ENCODE assay signal across 29 cellular contexts in genomic region chrX:109186939-109187338, GRCh38.
"Had no signal": no experiment of that assay in that cellular context is flagged by ENCODE, and none has a peak within 500 bp of the region (broad histone marks: within the 10 kb centered on the region; RNA-seq: fewer than 3 reads in every experiment).

No MANE protein-coding gene starts in this region.

- H2AFZ ChIP-seq: hepatocyte had no signal

- H3K36me3 ChIP-seq: adrenal gland, esophagus squamous epithelium, gastroesophageal sphincter, heart right ventricle, WERI-Rb-1 had no signal

- DNase-seq: activated B cell treated with CpG ODN at 0.5 μM for 24 hours; activated CD4-positive, alpha-beta T cell treated with anti-CD3 and anti-CD28 coated beads for 48 hours; activated CD4-positive, alpha-beta T cell treated with anti-CD3 and anti-CD28 coated beads, Interleukin-2, amount 50 U/mL, for 1 hour; activated CD4-positive, alpha-beta T cell treated with anti-CD3 and anti-CD28 coated beads, Interleukin-2, amount 50 U/mL, for 48 hours; activated CD8-positive, alpha-beta memory T cell treated with anti-CD3 and anti-CD28 coated beads for 24 hours; activated CD8-positive, alpha-beta T cell treated with anti-CD3 and anti-CD28 coated beads for 36 hours; activated effector memory CD4-positive, alpha-beta T cell treated with Interleukin-2 at 50 U/mL for 16 hours; activated gamma-delta T cell treated with Interleukin-2 at 50 U/mL for 16 hours; activated naive CD4-positive, alpha-beta T cell treated with Interleukin-2 at 50 U/mL for 16 hours; activated naive CD8-positive, alpha-beta T cell treated with anti-CD3 and anti-CD28 coated beads for 36 hours; activated naive CD8-positive, alpha-beta T cell treated with anti-CD3 and anti-CD28 coated beads, Interleukin-2, amount 50 U/mL, for 24 hours; activated T-cell treated with anti-CD3 and anti-CD28 coated beads, Interleukin-2, amount 50 U/mL, for 4 hours; adrenal gland; amygdala; aorta; body of pancreas; caudate nucleus; effector CD8-positive, alpha-beta T cell; esophagus squamous epithelium; foreskin melanocyte; heart right ventricle; T1000; WERI-Rb-1 had no signal

- H3K4me2 ChIP-seq: hepatocyte had no signal

- H3K4me3 ChIP-seq: adrenal gland, body of pancreas, esophagus squamous epithelium, gastroesophageal sphincter, heart right ventricle, hepatocyte had no signal

- FAIRE-seq: colon, endometrium, endothelial cell of umbilical vein had no signal

- H3K27me3 ChIP-seq: adrenal gland, body of pancreas, esophagus squamous epithelium, gastroesophageal sphincter, hepatocyte had no signal

- H3K79me2 ChIP-seq: hepatocyte had no signal

- H3K27ac ChIP-seq: adrenal gland, body of pancreas, epithelial cell of prostate, esophagus squamous epithelium, gastroesophageal sphincter, heart right ventricle, hepatocyte, WERI-Rb-1 had no signal

- H3K4me1 ChIP-seq: adrenal gland, body of pancreas, esophagus squamous epithelium, gastroesophageal sphincter, heart right ventricle had no signal

- H3K9me3 ChIP-seq: adrenal gland, body of pancreas, esophagus squamous epithelium, gastroesophageal sphincter, heart right ventricle had no signal
